In genomic region chr4:37068580-37068979, GRCh38 we compare ENCODE assay signal across 11 cellular contexts.
DNase-seq lines count a peak whose midpoint lies in the region; ATAC-seq, FAIRE-seq and TF ChIP-seq lines count a peak whose summit lies in the region.
"Had no signal": no experiment of that assay in that cellular context is flagged by ENCODE, and none has a peak within 500 bp of the region (broad histone marks: within the 10 kb centered on the region; RNA-seq: fewer than 3 reads in every experiment).

No MANE protein-coding gene starts in this region.

- SMC1A ChIA-PET in GM12878 (lab: Charles Lee; ENCODE audit: uncharacterized antibody, unreplicated experiment) = interaction anchor here (0.6 to 1.7 kb wide), 6 partner anchors 13 to 372 kb away, joined by 3 to 4 read pairs (median 4); no protein-coding TSS in a partner anchor

- no peak overlapping the region for H4K8ac ChIP-seq in trophoblast cell (ENCODE audit: low read depth, low read length)

- H4K20me1 ChIP-seq in Loucy (ENCODE audit: insufficient read depth, low read length, poor library complexity, severe bottlenecking) (no peaks in the 10 kb centered on the region), GM12878 (ENCODE audit: control insufficient read depth, insufficient read depth) (no peaks in the 10 kb centered on the region)

- no peak overlapping the region for H3K18ac ChIP-seq in trophoblast cell (ENCODE audit: low read length)

- 41% methylated on average over 5 of the region's 5 CpGs for WGBS in GM12878 (ENCODE audit: insufficient coverage, insufficient replicate concordance, low lambda C conversion rate, missing lambda C conversion rate)
- WGBS in trophoblast cell (ENCODE audit: extremely low coverage, insufficient coverage, insufficient read length) = no CpG with 5 or more reads among the region's 5 CpGs

- H3K27ac ChIP-seq in GM12878 (ENCODE audit: control insufficient read depth, insufficient read depth) (no peak overlapping the region), trophoblast cell (ENCODE audit: low read depth, low read length) (no peak overlapping the region)
- H3K27ac ChIP-seq: esophagus muscularis mucosa had no signal

- no peak overlapping the region for H3K9ac ChIP-seq in Loucy (ENCODE audit: low read depth, low read length, poor library complexity, severe bottlenecking)
- H3K9ac ChIP-seq in GM12878 (ENCODE audit: control insufficient read depth, insufficient read depth, low read length) = no peak overlapping the region
- H3K9ac ChIP-seq in trophoblast cell (ENCODE audit: low read length) = no peak overlapping the region

- H3K27me3 ChIP-seq in Loucy (ENCODE audit: insufficient read depth, low read length, poor library complexity, severe bottlenecking) (no peaks in the 10 kb centered on the region), GM12878 (replicated peaks in 1 of 2; ENCODE audit: control insufficient read depth in 2 of 2, insufficient read depth in 2 of 2, low read length in 1 of 2) (no peaks in the 10 kb centered on the region), trophoblast cell (ENCODE audit: insufficient read depth, low read length) (no peaks in the 10 kb centered on the region)
- H3K27me3 ChIP-seq: esophagus muscularis mucosa had no signal

- POLR2A ChIA-PET in GM12878 (lab: Charles Lee) = interaction anchor here (0.5 kb wide), 1 partner anchor 754 kb away, joined by 4 read pairs; no protein-coding TSS in a partner anchor

- no peak for DNase-seq in GM12878 (ENCODE audit: low read depth, low spot score)
- DNase-seq in trophoblast cell = peak; percentile 2 to 25
- no peak for DNase-seq in NCI-H345 treated with DMSO at 0.1 percent for 48 hours (lab: John Stamatoyannopoulos, UW; ENCODE audit: unreplicated experiment)
- DNase-seq: activated naive CD4-positive, alpha-beta T cell treated with anti-CD3 and anti-CD28 coated beads, Interleukin-2, amount 10 ng/mL, durations not matched to agents 7 days and 5 days; NCI-H187 had no signal

- no peak overlapping the region for H4K91ac ChIP-seq in trophoblast cell (ENCODE audit: low read depth, low read length)

- H3K79me2 ChIP-seq in Loucy (ENCODE audit: insufficient read depth, low read length) (no peaks in the 10 kb centered on the region), GM12878 (ENCODE audit: control insufficient read depth, insufficient read depth, low read length) (no peaks in the 10 kb centered on the region), trophoblast cell (ENCODE audit: control insufficient read depth, insufficient read depth, low read length, poor library complexity) (no peaks in the 10 kb centered on the region)

- intact Hi-C loops in GM12878 (cut with micrococcal nuclease; ENCODE audit: unreplicated experiment) = loop anchor here (10.0 kb wide), 1 partner anchor 316 kb away; no protein-coding TSS in a partner anchor

- no peaks in the 10 kb centered on the region for H3K79me1 ChIP-seq in trophoblast cell (ENCODE audit: low read length)

- no peak for FAIRE-seq in GM12878 (lab: Jason Lieb, UNC)

- no peaks in the 10 kb centered on the region for H3F3A ChIP-seq in Loucy (ENCODE audit: low read depth)

- H3K4me2 ChIP-seq in Loucy (ENCODE audit: low read depth, low read length, poor library complexity, severe bottlenecking) = no peak overlapping the region
- H3K4me2 ChIP-seq in GM12878 (ENCODE audit: control insufficient read depth, insufficient read depth) = no peak overlapping the region
- no peak overlapping the region for H3K4me2 ChIP-seq in trophoblast cell (ENCODE audit: low read length)

- no peak overlapping the region for H2AFZ ChIP-seq in Loucy (ENCODE audit: low read length)
- H2AFZ ChIP-seq in GM12878 (ENCODE audit: control insufficient read depth, low read depth, low read length) = no peak overlapping the region
- H2AFZ ChIP-seq in trophoblast cell (ENCODE audit: insufficient read depth, low read length, poor library complexity) = no peak overlapping the region

- H3K9me3 ChIP-seq in Loucy (ENCODE audit: insufficient read depth, low read depth, low read length) (no peaks in the 10 kb centered on the region), GM12878 (replicated peaks; ENCODE audit: control insufficient read depth, insufficient read depth, low read length) (no peaks in the 10 kb centered on the region; the same call in 1 of the 3 replicates), trophoblast cell (ENCODE audit: insufficient read depth, low read depth, low read length) (no peaks in the 10 kb centered on the region)

- TF ChIP-seq CTCF in GM12872 (IDR thresholded peaks at IDR 0.05; ENCODE audit: insufficient read depth, low read depth, low read length) = peak; percentile 53
- peak; percentile 48 for TF ChIP-seq CTCF in Loucy (conservative IDR thresholded peaks at IDR 0.05; ENCODE audit: low read length)
- peak; percentile 13 to 42 (median 17); a peak in 3 of 6 replicates for TF ChIP-seq CTCF in GM12878 (IDR thresholded peaks at IDR 0.05 in 2 of 3, conservative IDR thresholded peaks at IDR 0.05 in 1 of 3; ENCODE audit: control insufficient read depth in 2 of 3, extremely low read depth in 1 of 3, insufficient read depth in 1 of 3, low read depth in 3 of 3, low read length in 3 of 3)

- no peak overlapping the region for H4K12ac ChIP-seq in trophoblast cell (ENCODE audit: low read depth, low read length)

- TF ChIP-seq EP300 in GM12878 (IDR thresholded peaks at IDR 0.05; ENCODE audit: borderline replicate concordance in 1 of 2, control insufficient read depth in 1 of 2, low read depth in 2 of 2, low read length in 2 of 2) = no peak

- no peak overlapping the region for H2BK12ac ChIP-seq in trophoblast cell (ENCODE audit: low read length)

- RAD21 ChIA-PET in GM12878 (lab: Charles Lee; ENCODE audit: unreplicated experiment) = interaction anchor here (1.1 kb wide), 1 partner anchor 321 kb away, joined by 3 read pairs; no protein-coding TSS in a partner anchor

- H3K4me1 ChIP-seq in Loucy (ENCODE audit: insufficient read depth, low read length, poor library complexity, severe bottlenecking) (no peaks in the 10 kb centered on the region), GM12878 (ENCODE audit: control insufficient read depth, insufficient read depth, low read length) (no peaks in the 10 kb centered on the region), trophoblast cell (ENCODE audit: control insufficient read depth in 1 of 2, insufficient read depth in 2 of 2, low read length in 2 of 2) (no peaks in the 10 kb centered on the region)
- H3K4me1 ChIP-seq: esophagus muscularis mucosa had no signal

- no peak overlapping the region for H3K4me3 ChIP-seq in Loucy (ENCODE audit: low read length, poor library complexity, severe bottlenecking)
- no peak overlapping the region for H3K4me3 ChIP-seq in GM12878
- no peak overlapping the region for H3K4me3 ChIP-seq in trophoblast cell (ENCODE audit: low read depth, low read length)
- H3K4me3 ChIP-seq: esophagus muscularis mucosa had no signal

- H2AK5ac ChIP-seq in trophoblast cell (ENCODE audit: low read length) = no peak overlapping the region

- no peak overlapping the region for H3K4ac ChIP-seq in trophoblast cell (ENCODE audit: low read depth, low read length)

- in situ Hi-C loops in GM12878 (cut with MboI) = no loop called here

- CTCF ChIA-PET in GM12878 (lab: Yijun Ruan, JAX) = interaction anchor here (1.0 to 1.8 kb wide), 6 partner anchors 9 to 654 kb away, joined by 3 to 7 read pairs (median 4); no protein-coding TSS in a partner anchor

- no peak overlapping the region for H2BK5ac ChIP-seq in trophoblast cell (ENCODE audit: low read depth, low read length, poor library complexity)

- TF ChIP-seq POLR2A in GM12878 (IDR thresholded peaks at IDR 0.05; ENCODE audit: low read depth, low read length) = no peak

- no peak for TF ChIP-seq RAD21 in GM12878 (IDR thresholded peaks at IDR 0.05; ENCODE audit: insufficient read depth, low read depth, low read length)

- no peaks in the 10 kb centered on the region for H3K36me3 ChIP-seq in Loucy (ENCODE audit: insufficient read depth, low read length)
- H3K36me3 ChIP-seq in GM12878 (ENCODE audit: control insufficient read depth in 2 of 2, insufficient read depth in 2 of 2, low read length in 1 of 2) = no peaks in the 10 kb centered on the region
- H3K36me3 ChIP-seq in trophoblast cell (ENCODE audit: control insufficient read depth in 1 of 2, insufficient read depth in 2 of 2, low read length in 2 of 2) = no peaks in the 10 kb centered on the region
- H3K36me3 ChIP-seq: esophagus muscularis mucosa had no signal

- H3K9me2 ChIP-seq in Loucy (replicated peaks; ENCODE audit: low read depth, low read length) = no peaks in the 10 kb centered on the region

- no peak overlapping the region for H3K23ac ChIP-seq in trophoblast cell (ENCODE audit: low read length)

- no peak overlapping the region for H3K14ac ChIP-seq in trophoblast cell (ENCODE audit: low read length)

- no TSS peak for BruUV-seq in GM12878 (replicated peaks; lab: Mats Ljungman, UMichigan)

- no peak; the same call in 2 of the 3 replicates for ATAC-seq in GM12878
- ATAC-seq in GM18517 (IDR thresholded peaks at IDR 0.05; ENCODE audit: unreplicated experiment) = no peak
- ATAC-seq in GM21737 (IDR thresholded peaks at IDR 0.05; ENCODE audit: unreplicated experiment) = no peak
- ATAC-seq: right cardiac atrium had no signal

- H2BK120ac ChIP-seq in trophoblast cell (ENCODE audit: insufficient read depth, low read length, poor library complexity) = no peak overlapping the region

TF ChIP-seq in GM12878, 131 proteins besides CTCF, POLR2A, EP300 and RAD21 (continues in another document):
- TF ChIP-seq, protein P1, sequence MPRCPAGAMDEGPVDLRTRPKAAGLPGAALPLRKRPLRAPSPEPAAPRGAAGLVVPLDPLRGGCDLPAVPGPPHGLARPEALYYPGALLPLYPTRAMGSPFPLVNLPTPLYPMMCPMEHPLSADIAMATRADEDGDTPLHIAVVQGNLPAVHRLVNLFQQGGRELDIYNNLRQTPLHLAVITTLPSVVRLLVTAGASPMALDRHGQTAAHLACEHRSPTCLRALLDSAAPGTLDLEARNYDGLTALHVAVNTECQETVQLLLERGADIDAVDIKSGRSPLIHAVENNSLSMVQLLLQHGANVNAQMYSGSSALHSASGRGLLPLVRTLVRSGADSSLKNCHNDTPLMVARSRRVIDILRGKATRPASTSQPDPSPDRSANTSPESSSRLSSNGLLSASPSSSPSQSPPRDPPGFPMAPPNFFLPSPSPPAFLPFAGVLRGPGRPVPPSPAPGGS (IDR thresholded peaks at IDR 0.05; ENCODE audit: borderline replicate concordance, insufficient read depth, low read depth, low read length, poor library complexity, severe bottlenecking) = no peak
- TF ChIP-seq NBN (IDR thresholded peaks at IDR 0.05) (no peak), SPI1 (IDR thresholded peaks at IDR 0.05; ENCODE audit: borderline replicate concordance, insufficient read depth, low read depth, low read length) (no peak), RFX5 (IDR thresholded peaks at IDR 0.05; ENCODE audit: low read depth, low read length) (no peak)

Comparison
In these comparisons a context has a peak if more than half of its experiments do, and no peak if none do; other contexts are left out.
1. DNase-seq: peak in trophoblast cell (2 of 2); none in GM12878 (single experiment) and NCI-H345 treated with DMSO at 0.1 percent for 48 hours (single experiment).
2. Peak in every context shown above with its lines, with median percentiles within 50 percentile points of each other: CTCF ChIP-seq.